ENCODE assay signal across 23 cellular contexts in the genomic region with DNA sequence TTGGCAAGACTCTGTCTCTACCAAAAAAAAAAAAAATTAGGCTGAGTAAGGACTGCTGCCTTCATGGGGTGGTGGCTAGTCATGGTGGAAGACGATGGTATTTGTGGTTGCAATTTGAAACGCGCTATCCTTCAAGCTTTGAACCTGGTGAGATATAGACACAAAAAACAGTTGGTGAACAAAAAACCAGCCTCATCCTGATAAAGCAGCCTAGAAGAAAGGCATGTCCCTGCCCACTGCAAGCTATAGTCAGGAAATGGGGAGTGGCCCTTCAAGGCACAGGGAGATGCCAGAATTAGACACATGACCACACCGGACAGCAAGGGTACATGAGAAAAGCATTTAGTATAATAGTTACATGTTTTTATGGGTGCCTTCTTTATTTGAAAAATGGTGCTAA.
"Had no signal": no experiment of that assay in that cellular context is flagged by ENCODE, and none has a peak within 500 bp of the region (broad histone marks: within the 10 kb centered on the region; RNA-seq: fewer than 3 reads in every experiment).

No MANE protein-coding gene starts in this region.

- H3K27me3 ChIP-seq: dorsolateral prefrontal cortex, hepatocyte, stomach, transverse colon had no signal

- H3K4me2 ChIP-seq: hepatocyte had no signal

- H3K79me2 ChIP-seq: hepatocyte had no signal

- FAIRE-seq: kidney had no signal

- H2AFZ ChIP-seq: hepatocyte had no signal

- H3K27ac ChIP-seq: dorsolateral prefrontal cortex, hepatocyte, skin epidermis, stomach, thoracic aorta, transverse colon had no signal

- H3K36me3 ChIP-seq: stomach, thoracic aorta, transverse colon had no signal

- ATAC-seq: left colon; left ventricle myocardium superior; sciatic nerve; stimulated activated naive B cell treated with anti-CD40 and anti-IgM and Interleukin-4, amounts not matched to agents 10 μg/mL and 1 μg/mL and 100 μg/mL, for 72 hours had no signal

- DNase-seq: cortex of kidney; dorsolateral prefrontal cortex; effector CD8-positive, alpha-beta T cell; foreskin melanocyte; head of caudate nucleus; kidney; left colon; left ventricle myocardium superior; mesenchymal stem cell; midbrain; naive B cell; occipital lobe; stimulated activated CD4-positive, alpha-beta T cell treated with anti-CD3 and anti-CD28 coated beads, Interleukin-2, amount 100 ng/mL, for 24 hours; stimulated activated CD4-positive, alpha-beta T cell treated with anti-CD3 and anti-CD28 coated beads, Interleukin-4, amount 100 ng/mL, for 4 hours; stimulated activated naive B cell treated with anti-CD40 and anti-IgM and Interleukin-4, amounts not matched to agents 10 μg/mL and 1 μg/mL and 100 μg/mL, for 72 hours; stomach; substantia nigra; transverse colon had no signal

- H3K4me1 ChIP-seq: stomach, transverse colon had no signal

- H3K4me3 ChIP-seq: dorsolateral prefrontal cortex, hepatocyte, lung, skin epidermis, stomach, thoracic aorta, transverse colon had no signal

- H3K9me3 ChIP-seq: thoracic aorta, transverse colon had no signal
